ENCODE assay signal across 8 cellular contexts in the genomic region with DNA sequence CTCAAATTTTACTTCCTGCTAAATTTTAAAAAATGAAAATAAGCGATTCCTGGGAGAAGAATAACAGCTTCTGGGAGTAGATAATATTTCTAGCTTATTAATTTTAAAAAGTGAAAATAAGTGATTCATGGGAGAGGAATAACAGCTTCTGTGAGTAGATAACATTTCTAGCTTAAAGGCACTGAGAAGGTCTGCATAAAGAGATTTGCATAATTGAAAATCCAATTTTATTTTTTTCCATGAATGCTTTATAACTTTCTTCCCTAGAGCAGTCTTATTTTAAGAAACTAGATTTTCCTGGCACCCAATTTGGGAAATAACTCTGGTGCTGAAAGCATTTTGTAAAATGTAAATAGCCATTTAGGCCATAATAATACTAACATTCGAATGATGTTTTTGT.
"Had no signal": no experiment of that assay in that cellular context is flagged by ENCODE, and none has a peak within 500 bp of the region (broad histone marks: within the 10 kb centered on the region; RNA-seq: fewer than 3 reads in every experiment).

No MANE protein-coding gene starts in this region.

- ATAC-seq: GM12878 had no signal

- DNase-seq: GDM1, GF-D8 had no signal

- H3K4me3 ChIP-seq: GM12878 had no signal

- FAIRE-seq: G401.6, GM12878, GM12891, GM12892, GM18507, GM19239 had no signal
